Comparison of ENCODE assay signal across 16 cellular contexts in the genomic region with DNA sequence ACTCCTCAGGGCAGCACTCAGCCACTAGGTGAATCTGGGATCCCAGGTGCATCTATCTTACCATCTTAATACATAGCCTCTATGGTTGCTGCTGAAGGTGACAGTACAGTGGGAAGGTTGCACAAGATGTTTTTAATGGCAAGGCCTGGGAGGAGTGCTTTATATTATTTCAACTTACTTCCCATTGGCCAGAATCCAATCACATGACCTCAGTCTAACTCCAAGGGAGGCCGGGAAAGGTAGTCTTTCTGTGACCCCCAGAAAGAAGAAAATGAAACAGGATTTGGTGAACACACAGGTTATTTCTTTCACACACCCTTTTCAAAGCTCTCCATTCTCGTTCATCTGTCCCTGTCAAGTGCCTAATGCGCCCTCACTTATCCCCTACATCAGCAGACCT.
"Had no signal": no experiment of that assay in that cellular context is flagged by ENCODE, and none has a peak within 500 bp of the region (broad histone marks: within the 10 kb centered on the region; RNA-seq: fewer than 3 reads in every experiment).

No MANE protein-coding gene starts in this region.

- H3K9me3 ChIP-seq: heart right ventricle, prostate gland, thyroid gland had no signal

- H3K27ac ChIP-seq: cardiac muscle cell, esophagus muscularis mucosa, heart right ventricle, prostate gland, right atrium auricular region, thyroid gland, VCaP had no signal

- H3K36me3 ChIP-seq: cardiac muscle cell, esophagus muscularis mucosa, heart right ventricle, prostate gland, right atrium auricular region, thyroid gland had no signal

- H3K4me1 ChIP-seq: esophagus muscularis mucosa, heart right ventricle, prostate gland, right atrium auricular region had no signal

- H3K4me3 ChIP-seq: cardiac muscle cell, esophagus muscularis mucosa, heart right ventricle, prostate gland, right atrium auricular region, thyroid gland had no signal

- ATAC-seq: activated T-cell treated with anti-CD3 and anti-CD28 coated beads, Interleukin-2, amount 50 U/mL, for 72 hours; heart right ventricle had no signal

- H3K27me3 ChIP-seq: cardiac muscle cell, esophagus muscularis mucosa, right atrium auricular region, thyroid gland had no signal

- DNase-seq: activated CD4-positive, alpha-beta T cell treated with anti-CD3 and anti-CD28 coated beads for 1 hour; activated CD4-positive, alpha-beta T cell treated with anti-CD3 and anti-CD28 coated beads, Interleukin-2, amount 50 U/mL, for 4 hours; activated gamma-delta T cell; activated T-cell treated with anti-CD3 and anti-CD28 coated beads, Interleukin-2, amount 50 U/mL, for 72 hours; dermis blood vessel endothelial cell; effector memory CD4-positive, alpha-beta T cell; heart right ventricle; immature natural killer cell; stimulated activated CD4-positive, alpha-beta T cell treated with anti-CD3 and anti-CD28 coated beads, Interleukin-2, amount 100 ng/mL, for 24 hours; stimulated activated naive CD4-positive, alpha-beta T cell treated with Interleukin-2 at 50 U/mL for 16 hours; thyroid gland had no signal
